9 cellular contexts compared by ENCODE assay signal in the genomic region with DNA sequence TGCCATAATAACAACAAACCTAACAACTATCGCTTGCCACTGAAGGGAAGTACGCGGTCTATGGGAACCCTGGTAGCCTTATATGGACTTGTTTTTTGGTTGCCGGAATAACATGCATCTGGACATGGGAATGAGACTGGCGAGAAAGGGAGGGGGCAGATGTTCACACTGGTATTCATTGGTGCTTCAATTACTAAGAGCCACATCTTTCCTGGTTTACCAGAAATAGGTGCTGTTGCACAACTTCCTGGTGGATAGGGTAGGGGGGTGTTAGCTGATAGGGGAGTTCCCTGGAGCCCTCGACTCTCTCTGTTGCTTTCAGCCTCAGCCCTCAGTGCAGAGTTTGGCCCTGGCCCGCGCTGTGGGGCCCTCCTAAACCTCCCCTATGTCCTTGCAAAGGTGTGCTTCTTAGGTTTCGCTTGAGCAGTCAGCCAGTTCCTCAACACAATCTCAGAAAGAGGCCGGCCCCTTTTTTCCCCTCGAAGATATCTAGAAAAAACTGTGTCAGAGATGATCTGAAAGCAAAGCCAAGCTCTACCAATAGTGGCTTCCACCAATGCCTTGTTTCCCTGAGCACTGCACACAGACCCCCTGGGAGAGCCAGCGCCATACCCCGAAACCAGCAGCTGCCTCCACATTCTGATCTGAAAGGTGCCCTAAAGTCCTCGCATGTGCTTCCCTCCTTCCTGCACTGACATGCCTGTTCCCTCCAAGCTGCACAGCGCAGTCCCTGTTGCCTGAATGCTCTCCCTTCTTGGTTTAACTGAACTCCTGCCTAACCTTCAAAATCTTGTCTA. TPM values are rescaled to one million over a fixed set of nuclear protein-coding genes. Genes with fewer than 3 reads are reported as not detected.
DNase-seq lines count a peak whose midpoint lies in the region; ATAC-seq, FAIRE-seq and TF ChIP-seq lines count a peak whose summit lies in the region.
"Had no signal": no experiment of that assay in that cellular context is flagged by ENCODE, and none has a peak within 500 bp of the region (broad histone marks: within the 10 kb centered on the region; RNA-seq: fewer than 3 reads in every experiment).

No MANE protein-coding gene starts in this region.

- TF ChIP-seq CTCF in HepG2 (CRISPR knock-in tag; IDR thresholded peaks at IDR 0.05) (no peak), glutamatergic neuron (IDR thresholded peaks at IDR 0.05; ENCODE audit: partially characterized antibody, unreplicated experiment) (no peak)

- H3K9me3 Mint-ChIP-seq in glutamatergic neuron (ENCODE audit: unreplicated experiment): no peaks in the 10 kb centered on the region

- in situ Hi-C loops in HepG2 (cut with HindIII; ENCODE audit: extremely low pct_ligation_motif_present, low pct_unique_long_range_greater_than_20kb): no loop called here

- H2AFZ ChIP-seq in HepG2 (ENCODE audit: low read length): no peak overlapping the region

- H3K36me3 ChIP-seq in HepG2 (replicated peaks in 1 of 2; ENCODE audit: control insufficient read depth in 1 of 2, insufficient read depth in 2 of 2, low read length in 2 of 2): no peaks in the 10 kb centered on the region

- H3K4me1 Mint-ChIP-seq in glutamatergic neuron (ENCODE audit: low read depth, unreplicated experiment): no peaks in the 10 kb centered on the region

- H3K4me2 ChIP-seq in HepG2 (ENCODE audit: low read depth, low read length): no peak overlapping the region

- no peak overlapping the region for H3K27ac ChIP-seq in HepG2 (ENCODE audit: extremely low read length, insufficient read depth, low read length)

- H4K20me1 ChIP-seq in HepG2 (ENCODE audit: insufficient read depth, low read length): no peaks in the 10 kb centered on the region

- no peaks in the 10 kb centered on the region for H3K27me3 ChIP-seq in HepG2 (ENCODE audit: control insufficient read depth in 1 of 2, insufficient read depth in 2 of 2, low read length in 2 of 2)

- no peak for TF ChIP-seq EP300 in HepG2 (IDR thresholded peaks at IDR 0.05; ENCODE audit: low read depth in 2 of 2, low read length in 2 of 2)
- no peak for TF ChIP-seq EP300 in HepG2 (CRISPR knock-in tag; IDR thresholded peaks at IDR 0.05; ENCODE audit: borderline replicate concordance)

- DNase-seq in GM12891 (ENCODE audit: insufficient read length, low spot score): peak; percentile 35
- DNase-seq in Kasumi-1 (lab: John Stamatoyannopoulos, UW): peak; percentile 19 to 30
- no peak for DNase-seq in HepG2 (ENCODE audit: low spot score)
- DNase-seq in MV-4-11 (lab: John Stamatoyannopoulos, UW): no peak
- DNase-seq in cerebellar nuclear complex (lab: John Stamatoyannopoulos, UW): no peak
- no peak for DNase-seq in pons (ENCODE audit: low spot score)
- no peak for DNase-seq in glutamatergic neuron

- H3K9me3 ChIP-seq in HepG2 (ENCODE audit: low read length): no peaks in the 10 kb centered on the region

- no peaks in the 10 kb centered on the region for H3K36me3 Mint-ChIP-seq in glutamatergic neuron (ENCODE audit: unreplicated experiment)

- FAIRE-seq in GM12891 (lab: Jason Lieb, UNC) (peak; percentile 80), HepG2 (lab: Jason Lieb, UNC) (no peak)

- H3K4me3 Mint-ChIP-seq in glutamatergic neuron (ENCODE audit: unreplicated experiment): no peak overlapping the region

- H3K27me3 Mint-ChIP-seq in glutamatergic neuron (ENCODE audit: unreplicated experiment): no peaks in the 10 kb centered on the region

- intact Hi-C loops in HepG2 (cut with micrococcal nuclease; ENCODE audit: unreplicated experiment): no loop called here

- no peak for TF ChIP-seq RAD21 in HepG2 (CRISPR knock-in tag; IDR thresholded peaks at IDR 0.05)

- no peak overlapping the region for H3K27ac Mint-ChIP-seq in glutamatergic neuron (ENCODE audit: unreplicated experiment)

- 74% methylated on average over 9 of the region's 15 CpGs for WGBS in HepG2 (ENCODE audit: low lambda C conversion rate)

- ATAC-seq in GM21515 (IDR thresholded peaks at IDR 0.05; ENCODE audit: unreplicated experiment) (peak; percentile 91), HepG2 (no peak)
- ATAC-seq: activated CD4-positive, CD25-positive, alpha-beta regulatory T cell treated with anti-CD3 and anti-CD28 coated beads, Interleukin-2, amount 50 U/mL, for 24 hours had no signal

- H3K4me1 ChIP-seq in HepG2 (ENCODE audit: insufficient read depth, low read length): peaks cover 25% of the 10 kb centered on the region

- CTCF ChIA-PET in HepG2 (lab: Yijun Ruan, JAX; ENCODE audit: low intra/inter-chr PET ratio, low total read pairs): no interaction called here

- TF ChIP-seq POLR2A in GM12891 (IDR thresholded peaks at IDR 0.05; ENCODE audit: low read depth, low read length) (no peak), HepG2 (IDR thresholded peaks at IDR 0.05; ENCODE audit: insufficient read depth in 1 of 2, low read depth in 2 of 2, low read length in 2 of 2) (no peak)

- no peaks in the 10 kb centered on the region for H3K79me2 ChIP-seq in HepG2 (ENCODE audit: insufficient read depth, low read length)

- H3K4me3 ChIP-seq in HepG2 (replicated peaks in 1 of 3; ENCODE audit: insufficient read depth in 1 of 3, low read depth in 2 of 3, low read length in 3 of 3): no peak overlapping the region

- H3K9ac ChIP-seq in HepG2 (ENCODE audit: insufficient read depth, low read depth, low read length): no peak overlapping the region

- no TSS peak for BruUV-seq in HepG2 (replicated peaks; lab: Mats Ljungman, UMichigan)

- POLR2A ChIA-PET in HepG2 (lab: Yijun Ruan, JAX): no interaction called here

TF ChIP-seq in GM12891, 5 proteins besides CTCF, POLR2A, EP300 and RAD21:
- TF ChIP-seq TAF1 (IDR thresholded peaks at IDR 0.05; ENCODE audit: low read depth, low read length): no peak
- TF ChIP-seq PAX5 (IDR thresholded peaks at IDR 0.05; ENCODE audit: insufficient read depth, low read length, severe bottlenecking): no peak
- no peak for TF ChIP-seq POLR2AphosphoS5 (IDR thresholded peaks at IDR 0.05; ENCODE audit: low read depth, low read length)
- peak; percentile 47; the same call in 1 of the 2 replicates for TF ChIP-seq SPI1 (IDR thresholded peaks at IDR 0.05; ENCODE audit: low read depth, low read length)

TF ChIP-seq in HepG2, 621 proteins besides CTCF, POLR2A, EP300 and RAD21:
- TF ChIP-seq CEBPB (IDR thresholded peaks at IDR 0.05; ENCODE audit: borderline replicate concordance, low read depth, low read length) (peak; percentile 48), ZNF75D (CRISPR knock-in tag; IDR thresholded peaks at IDR 0.05; ENCODE audit: borderline replicate concordance) (no peak), CEBPG (CRISPR knock-in tag; IDR thresholded peaks at IDR 0.05) (peak; percentile 42; the same call in 1 of the 2 replicates)

RNA-seq across cellular contexts. Expression of gene TBXAS1, which starts 13.5 kb away (rescaled TPM):
- 16.5 TPM for polyA plus RNA-seq in GM12891 (2012; ENCODE audit: low read depth, missing spikeins)
- total RNA-seq in HepG2 (2016; rRNA removed; fragmentation: Illumina TruSeq; extraction: Trizol): 4.0 and 6.1 TPM in 2 replicates
- 6.2 and 7.7 TPM in 2 replicates for total RNA-seq in HepG2 (2016; cell fraction: cytosol; rRNA removed; fragmentation: Illumina TruSeq; extraction: Trizol; ENCODE audit: low read depth)
- 4.0 and 4.2 TPM in 2 replicates for total RNA-seq in HepG2 (2016; cell fraction: insoluble cytoplasmic fraction; rRNA removed; fragmentation: Illumina TruSeq; extraction: Trizol)
- 6.2 and 7.7 TPM in 2 replicates for total RNA-seq in HepG2 (2016; cell fraction: membrane; rRNA removed; fragmentation: Illumina TruSeq; extraction: Trizol)
- 5.0 and 7.0 TPM in 2 replicates for total RNA-seq in HepG2 (2016; cell fraction: nucleus; rRNA removed; fragmentation: Illumina TruSeq; extraction: Trizol)
- 4.9 and 6.6 TPM in 2 replicates for polyA plus RNA-seq in HepG2 (2011; rRNA removed)
- 4.4 and 4.6 TPM in 2 replicates for polyA plus RNA-seq in HepG2 (2011; cell fraction: cytosol; rRNA removed)
- polyA plus RNA-seq in HepG2 (2011; cell fraction: nucleus; rRNA removed): 5.3 and 6.9 TPM in 2 replicates
- 2.7 and 3.4 TPM in 2 replicates for polyA plus RNA-seq in HepG2 (2012)
- 5.8 and 8.1 TPM in 2 replicates for polyA plus RNA-seq in HepG2 (2016; cell fraction: cytosol; fragmentation: Illumina TruSeq; extraction: Trizol; ENCODE audit: low read depth)
- 3.9 and 4.1 TPM in 2 replicates for polyA plus RNA-seq in HepG2 (2016; cell fraction: insoluble cytoplasmic fraction; fragmentation: Illumina TruSeq; extraction: Trizol; ENCODE audit: low read depth)
- polyA plus RNA-seq in HepG2 (2016; cell fraction: membrane; fragmentation: Illumina TruSeq; extraction: Trizol; ENCODE audit: low read depth): 5.9 and 6.2 TPM in 2 replicates
- polyA plus RNA-seq in HepG2 (2016; cell fraction: nucleus; fragmentation: Illumina TruSeq; extraction: Trizol; ENCODE audit: insufficient read depth, low read depth): 3.4 and 12.1 TPM in 2 replicates
- 0.23 and 7.4 TPM in 2 replicates for polyA minus RNA-seq in HepG2 (2011; rRNA and poly(A)+ RNA removed; ENCODE audit: low replicate concordance)
- polyA minus RNA-seq in HepG2 (2011; cell fraction: cytosol; rRNA and poly(A)+ RNA removed): 1.5 and 3.0 TPM in 2 replicates
- polyA minus RNA-seq in HepG2 (2011; cell fraction: nucleus; rRNA and poly(A)+ RNA removed): 6.3 and 9.0 TPM in 2 replicates
- not detected for total RNA-seq in glutamatergic neuron (ENCODE audit: unreplicated experiment)

Comparison
In these comparisons a context has a peak if more than half of its experiments do, and no peak if none do; other contexts are left out.
1. DNase-seq: peak in GM12891 (single experiment) and Kasumi-1 (2 of 2); none in HepG2 (single experiment), MV-4-11 (single experiment), cerebellar nuclear complex (0 of 2), pons (single experiment) and glutamatergic neuron (single experiment).